ENCODE assay signal across 9 cellular contexts in genomic region chr2:84946204-84947009, GRCh38.
A peak's percentile ranks its signal among the peaks of the same experiment; 100 is the strongest.
DNase-seq lines count a peak whose midpoint lies in the region; ATAC-seq lines count a peak whose summit lies in the region.
"Had no signal": no experiment of that assay in that cellular context is flagged by ENCODE, and none has a peak within 500 bp of the region (broad histone marks: within the 10 kb centered on the region; RNA-seq: fewer than 3 reads in every experiment).

No MANE protein-coding gene starts in this region.

- H3K27me3 Mint-ChIP-seq in effector memory CD8-positive, alpha-beta T cell = no peaks in the 10 kb centered on the region

- H3K36me3 Mint-ChIP-seq in effector memory CD8-positive, alpha-beta T cell (ENCODE audit: insufficient read depth) = peaks cover 7% of the 10 kb centered on the region

- no peaks in the 10 kb centered on the region for H3K9me3 Mint-ChIP-seq in effector memory CD8-positive, alpha-beta T cell

- H3K4me1 Mint-ChIP-seq in effector memory CD8-positive, alpha-beta T cell (ENCODE audit: low read depth in 2 of 2) = peaks cover 15 to 23% of the 10 kb centered on the region in 2 donors

- ATAC-seq in GM21737 (IDR thresholded peaks at IDR 0.05; ENCODE audit: unreplicated experiment) = peak; percentile 70
- ATAC-seq in effector memory CD8-positive, alpha-beta T cell (replicated peaks) = peak; percentile 85

- H3K27ac Mint-ChIP-seq in effector memory CD8-positive, alpha-beta T cell = peak overlapping the region; percentile 76 to 83

- H3K4me3 Mint-ChIP-seq in effector memory CD8-positive, alpha-beta T cell = peak overlapping the region; percentile 49 to 50

- in situ Hi-C loops in KBM-7 (cut with MboI; ENCODE audit: low pct_unique_long_range_greater_than_20kb, low sequenced_read_pairs) = no loop called here

- DNase-seq in GDM1 (lab: John Stamatoyannopoulos, UW) (peak; percentile 63), KBM-7 (peak; percentile 85), NCI-H526 (lab: John Stamatoyannopoulos, UW) (no peak), NCI-H1417 (lab: John Stamatoyannopoulos, UW) (no peak)
- DNase-seq in activated CD4-positive, alpha-beta T cell treated with anti-CD3 and anti-CD28 coated beads for 1 hour = peak; percentile 46
- peak in 2 of 3 experiments; percentile 9 to 27 for DNase-seq in effector memory CD8-positive, alpha-beta T cell
- peak; percentile 66 to 74 (median 68) for DNase-seq in stimulated activated CD4-positive, alpha-beta T cell treated with anti-CD3 and anti-CD28 coated beads, Interleukin-12 subunit alpha, Interleukin-12 subunit beta, amount 100 ng/mL, for 48 hours (ENCODE audit: low read depth in 2 of 3, low spot score in 1 of 3)
- DNase-seq: upper lobe of left lung had no signal

Comparison
In these comparisons a context has a peak if more than half of its experiments do, and no peak if none do; other contexts are left out.
1. DNase-seq: peak in GDM1 (single experiment), KBM-7 (single experiment), activated CD4-positive, alpha-beta T cell treated with anti-CD3 and anti-CD28 coated beads for 1 hour (single experiment), effector memory CD8-positive, alpha-beta T cell (2 of 3) and stimulated activated CD4-positive, alpha-beta T cell treated with anti-CD3 and anti-CD28 coated beads, Interleukin-12 subunit alpha, Interleukin-12 subunit beta, amount 100 ng/mL, for 48 hours (3 of 3); none in NCI-H526 (0 of 2) and NCI-H1417 (0 of 3).